Comparison of ENCODE assay signal across 14 cellular contexts in genomic region chr12:65280306-65280705, GRCh38. TPM values are rescaled to one million over a fixed set of nuclear protein-coding genes. Genes with fewer than 3 reads are reported as not detected.
A peak's percentile ranks its signal among the peaks of the same experiment; 100 is the strongest.
DNase-seq lines count a peak whose midpoint lies in the region; ATAC-seq and TF ChIP-seq lines count a peak whose summit lies in the region.
"Had no signal": no experiment of that assay in that cellular context is flagged by ENCODE, and none has a peak within 500 bp of the region (broad histone marks: within the 10 kb centered on the region; RNA-seq: fewer than 3 reads in every experiment).

No MANE protein-coding gene starts in this region.

- peak overlapping the region; percentile 92 for H3K27ac Mint-ChIP-seq in chondrocyte (ENCODE audit: unreplicated experiment)
- H3K27ac Mint-ChIP-seq in activated CD4-positive, alpha-beta T cell treated with anti-CD3 and anti-CD28 coated beads, Interleukin-2, amount 10 ng/mL, durations not matched to agents 7 days and 5 days = no peak overlapping the region
- H3K27ac Mint-ChIP-seq: activated naive CD4-positive, alpha-beta T cell treated with anti-CD3 and anti-CD28 coated beads, Interleukin-2, amount 50 U/mL, for 24 hours; CD4-positive, alpha-beta memory T cell had no signal

- POLR2A ChIA-PET in activated CD4-positive, alpha-beta T cell treated with anti-CD3 and anti-CD28 coated beads, Interleukin-2, amount 10 ng/mL, durations not matched to agents 7 days and 5 days (lab: Charles Lee) = interaction anchor here (0.5 kb wide), 1 partner anchor 14 kb away, joined by 3 read pairs; no protein-coding TSS in a partner anchor

- TF ChIP-seq CTCF in chondrocyte (IDR thresholded peaks at IDR 0.05) (no peak), prostate gland (IDR thresholded peaks at IDR 0.05) (no peak)

- TF ChIP-seq POLR2A in prostate gland (IDR thresholded peaks at IDR 0.05) = no peak

- peak overlapping the region; percentile 82 for H3K4me3 Mint-ChIP-seq in chondrocyte (ENCODE audit: unreplicated experiment)
- H3K4me3 Mint-ChIP-seq in activated CD4-positive, alpha-beta T cell treated with anti-CD3 and anti-CD28 coated beads, Interleukin-2, amount 10 ng/mL, durations not matched to agents 7 days and 5 days = no peak overlapping the region

- H3K9me3 Mint-ChIP-seq in chondrocyte (ENCODE audit: low read depth) = no peaks in the 10 kb centered on the region
- no peaks in the 10 kb centered on the region for H3K9me3 Mint-ChIP-seq in activated CD4-positive, alpha-beta T cell treated with anti-CD3 and anti-CD28 coated beads, Interleukin-2, amount 10 ng/mL, durations not matched to agents 7 days and 5 days
- H3K9me3 Mint-ChIP-seq: activated naive CD4-positive, alpha-beta T cell treated with anti-CD3 and anti-CD28 coated beads, Interleukin-2, amount 50 U/mL, for 24 hours; CD4-positive, alpha-beta memory T cell had no signal

- peaks cover 0 to 19% of the 10 kb centered on the region in 2 donors for H3K4me1 ChIP-seq in muscle layer of duodenum (ENCODE audit: control insufficient read depth in 1 of 2, insufficient read depth in 2 of 2, low read length in 2 of 2)
- H3K4me1 ChIP-seq in prostate gland (replicated peaks) = no peaks in the 10 kb centered on the region

- H3K27ac ChIP-seq in muscle layer of duodenum (ENCODE audit: low read length) (no peak overlapping the region), prostate gland (no peak overlapping the region)

- H3K9me3 ChIP-seq in muscle layer of duodenum (ENCODE audit: control insufficient read depth in 1 of 2, low read length in 2 of 2) = no peaks in the 10 kb centered on the region
- H3K9me3 ChIP-seq in prostate gland = no peaks in the 10 kb centered on the region
- H3K9me3 ChIP-seq: stomach had no signal

- ATAC-seq in GM21526 (IDR thresholded peaks at IDR 0.05; ENCODE audit: low FRiP score, unreplicated experiment) = no peak

- no peaks in the 10 kb centered on the region for H3K36me3 Mint-ChIP-seq in chondrocyte (ENCODE audit: low read depth)
- H3K36me3 Mint-ChIP-seq in activated CD4-positive, alpha-beta T cell treated with anti-CD3 and anti-CD28 coated beads, Interleukin-2, amount 10 ng/mL, durations not matched to agents 7 days and 5 days (ENCODE audit: low read depth) = peaks cover 1% of the 10 kb centered on the region
- H3K36me3 Mint-ChIP-seq: activated naive CD4-positive, alpha-beta T cell treated with anti-CD3 and anti-CD28 coated beads, Interleukin-2, amount 50 U/mL, for 24 hours; CD4-positive, alpha-beta memory T cell had no signal

- H3K4me1 Mint-ChIP-seq in chondrocyte (ENCODE audit: low read depth) = peaks cover 10% of the 10 kb centered on the region
- H3K4me1 Mint-ChIP-seq in activated CD4-positive, alpha-beta T cell treated with anti-CD3 and anti-CD28 coated beads, Interleukin-2, amount 10 ng/mL, durations not matched to agents 7 days and 5 days = peaks cover 3% of the 10 kb centered on the region

- CTCF ChIA-PET in activated CD4-positive, alpha-beta T cell treated with anti-CD3 and anti-CD28 coated beads, Interleukin-2, amount 10 ng/mL, durations not matched to agents 7 days and 5 days (lab: Charles Lee) = no interaction called here

- H3K27me3 ChIP-seq in muscle layer of duodenum (ENCODE audit: low read depth, low read length) (no peaks in the 10 kb centered on the region), prostate gland (replicated peaks; ENCODE audit: insufficient read depth) (no peaks in the 10 kb centered on the region)
- H3K27me3 ChIP-seq: dorsolateral prefrontal cortex had no signal

- intact Hi-C loops in prostate gland (cut with DNase I) = no loop called here

- H3K36me3 ChIP-seq in muscle layer of duodenum (ENCODE audit: control insufficient read depth in 1 of 2, insufficient read depth in 2 of 2, low read length in 2 of 2) (peaks cover 0 to 9% of the 10 kb centered on the region in 2 donors), prostate gland (no peaks in the 10 kb centered on the region)
- H3K36me3 ChIP-seq: stomach had no signal

- WGBS in prostate gland = 44% methylated on average over 3 of the region's 3 CpGs

- no peaks in the 10 kb centered on the region for H3K27me3 Mint-ChIP-seq in chondrocyte (ENCODE audit: low read depth)
- peaks cover 56% of the 10 kb centered on the region for H3K27me3 Mint-ChIP-seq in activated CD4-positive, alpha-beta T cell treated with anti-CD3 and anti-CD28 coated beads, Interleukin-2, amount 10 ng/mL, durations not matched to agents 7 days and 5 days

- H3K4me3 ChIP-seq in muscle layer of duodenum (ENCODE audit: low read depth in 1 of 2, low read length in 2 of 2) (peak overlapping the region; percentile 76 to 92), prostate gland (no peak overlapping the region)

- peak; percentile 78 for DNase-seq in AML-193 (lab: John Stamatoyannopoulos, UW)
- DNase-seq in Kasumi-1 (lab: John Stamatoyannopoulos, UW) = peak; percentile 65 to 70
- DNase-seq in chondrocyte (ENCODE audit: low spot score) = no peak
- no peak for DNase-seq in prostate gland (ENCODE audit: low spot score)
- no peak for DNase-seq in activated CD4-positive, alpha-beta T cell treated with anti-CD3 and anti-CD28 coated beads, Interleukin-2, amount 10 ng/mL, durations not matched to agents 7 days and 5 days
- DNase-seq in activated T-cell treated with anti-CD3 and anti-CD28 coated beads, Interleukin-2, amount 50 U/mL, for 1 hour = no peak
- DNase-seq: CD4-positive, alpha-beta memory T cell; dorsolateral prefrontal cortex; SHP77; stimulated activated CD4-positive, alpha-beta T cell treated with anti-CD3 and anti-CD28 coated beads, Interleukin-4, amount 100 ng/mL, for 1 hour; stomach had no signal

RNA-seq across cellular contexts. Expression of gene MSRB3, which starts 1.8 kb away (rescaled TPM):
- total RNA-seq in chondrocyte = 104 to 160 TPM (median 158 TPM) in 3 replicates
- 10 to 100 TPM; 32.2 to 42.9 TPM for total RNA-seq in prostate gland
- total RNA-seq in activated CD4-positive, alpha-beta T cell treated with anti-CD3 and anti-CD28 coated beads, Interleukin-2, amount 10 ng/mL, durations not matched to agents 7 days and 5 days = not detected
- total RNA-seq: CD4-positive, alpha-beta memory T cell had no signal

Comparison
In these comparisons a context has a peak if more than half of its experiments do, and no peak if none do; other contexts are left out.
1. DNase-seq: peak in AML-193 (2 of 2) and Kasumi-1 (2 of 2); none in chondrocyte (single experiment), prostate gland (single experiment), activated CD4-positive, alpha-beta T cell treated with anti-CD3 and anti-CD28 coated beads, Interleukin-2, amount 10 ng/mL, durations not matched to agents 7 days and 5 days (single experiment) and activated T-cell treated with anti-CD3 and anti-CD28 coated beads, Interleukin-2, amount 50 U/mL, for 1 hour (single experiment).
2. H3K4me3 ChIP-seq: peak in muscle layer of duodenum (2 of 2); none in prostate gland (0 of 2).
3. RNA of gene MSRB3, which starts 1.8 kb away (total RNA-seq): 104 to 160 TPM in chondrocyte and 32.2 to 42.9 TPM in prostate gland; not detected in activated CD4-positive, alpha-beta T cell treated with anti-CD3 and anti-CD28 coated beads, Interleukin-2, amount 10 ng/mL, durations not matched to agents 7 days and 5 days; every median in the first group is over 10 times any median in the second.